ENCODE assay signal across 1 cellular context in genomic region chr3:131501949-131502348, GRCh38.
TF ChIP-seq lines count a peak whose summit lies in the region.

No MANE protein-coding gene starts in this region.

TF ChIP-seq in GM12878, 131 proteins besides CTCF, POLR2A, EP300 and RAD21 (continued from another document):
- TF ChIP-seq, protein P1, sequence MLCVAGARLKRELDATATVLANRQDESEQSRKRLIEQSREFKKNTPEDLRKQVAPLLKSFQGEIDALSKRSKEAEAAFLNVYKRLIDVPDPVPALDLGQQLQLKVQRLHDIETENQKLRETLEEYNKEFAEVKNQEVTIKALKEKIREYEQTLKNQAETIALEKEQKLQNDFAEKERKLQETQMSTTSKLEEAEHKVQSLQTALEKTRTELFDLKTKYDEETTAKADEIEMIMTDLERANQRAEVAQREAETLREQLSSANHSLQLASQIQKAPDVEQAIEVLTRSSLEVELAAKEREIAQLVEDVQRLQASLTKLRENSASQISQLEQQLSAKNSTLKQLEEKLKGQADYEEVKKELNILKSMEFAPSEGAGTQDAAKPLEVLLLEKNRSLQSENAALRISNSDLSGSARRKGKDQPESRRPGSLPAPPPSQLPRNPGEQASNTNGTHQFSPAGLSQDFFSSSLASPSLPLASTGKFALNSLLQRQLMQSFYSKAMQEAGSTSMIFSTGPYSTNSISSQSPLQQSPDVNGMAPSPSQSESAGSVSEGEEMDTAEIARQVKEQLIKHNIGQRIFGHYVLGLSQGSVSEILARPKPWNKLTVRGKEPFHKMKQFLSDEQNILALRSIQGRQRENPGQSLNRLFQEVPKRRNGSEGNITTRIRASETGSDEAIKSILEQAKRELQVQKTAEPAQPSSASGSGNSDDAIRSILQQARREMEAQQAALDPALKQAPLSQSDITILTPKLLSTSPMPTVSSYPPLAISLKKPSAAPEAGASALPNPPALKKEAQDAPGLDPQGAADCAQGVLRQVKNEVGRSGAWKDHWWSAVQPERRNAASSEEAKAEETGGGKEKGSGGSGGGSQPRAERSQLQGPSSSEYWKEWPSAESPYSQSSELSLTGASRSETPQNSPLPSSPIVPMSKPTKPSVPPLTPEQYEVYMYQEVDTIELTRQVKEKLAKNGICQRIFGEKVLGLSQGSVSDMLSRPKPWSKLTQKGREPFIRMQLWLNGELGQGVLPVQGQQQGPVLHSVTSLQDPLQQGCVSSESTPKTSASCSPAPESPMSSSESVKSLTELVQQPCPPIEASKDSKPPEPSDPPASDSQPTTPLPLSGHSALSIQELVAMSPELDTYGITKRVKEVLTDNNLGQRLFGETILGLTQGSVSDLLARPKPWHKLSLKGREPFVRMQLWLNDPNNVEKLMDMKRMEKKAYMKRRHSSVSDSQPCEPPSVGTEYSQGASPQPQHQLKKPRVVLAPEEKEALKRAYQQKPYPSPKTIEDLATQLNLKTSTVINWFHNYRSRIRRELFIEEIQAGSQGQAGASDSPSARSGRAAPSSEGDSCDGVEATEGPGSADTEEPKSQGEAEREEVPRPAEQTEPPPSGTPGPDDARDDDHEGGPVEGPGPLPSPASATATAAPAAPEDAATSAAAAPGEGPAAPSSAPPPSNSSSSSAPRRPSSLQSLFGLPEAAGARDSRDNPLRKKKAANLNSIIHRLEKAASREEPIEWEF (IDR thresholded peaks at IDR 0.05; ENCODE audit: insufficient replicate concordance, low read depth, low read length), result no peak
- TF ChIP-seq, protein P2, sequence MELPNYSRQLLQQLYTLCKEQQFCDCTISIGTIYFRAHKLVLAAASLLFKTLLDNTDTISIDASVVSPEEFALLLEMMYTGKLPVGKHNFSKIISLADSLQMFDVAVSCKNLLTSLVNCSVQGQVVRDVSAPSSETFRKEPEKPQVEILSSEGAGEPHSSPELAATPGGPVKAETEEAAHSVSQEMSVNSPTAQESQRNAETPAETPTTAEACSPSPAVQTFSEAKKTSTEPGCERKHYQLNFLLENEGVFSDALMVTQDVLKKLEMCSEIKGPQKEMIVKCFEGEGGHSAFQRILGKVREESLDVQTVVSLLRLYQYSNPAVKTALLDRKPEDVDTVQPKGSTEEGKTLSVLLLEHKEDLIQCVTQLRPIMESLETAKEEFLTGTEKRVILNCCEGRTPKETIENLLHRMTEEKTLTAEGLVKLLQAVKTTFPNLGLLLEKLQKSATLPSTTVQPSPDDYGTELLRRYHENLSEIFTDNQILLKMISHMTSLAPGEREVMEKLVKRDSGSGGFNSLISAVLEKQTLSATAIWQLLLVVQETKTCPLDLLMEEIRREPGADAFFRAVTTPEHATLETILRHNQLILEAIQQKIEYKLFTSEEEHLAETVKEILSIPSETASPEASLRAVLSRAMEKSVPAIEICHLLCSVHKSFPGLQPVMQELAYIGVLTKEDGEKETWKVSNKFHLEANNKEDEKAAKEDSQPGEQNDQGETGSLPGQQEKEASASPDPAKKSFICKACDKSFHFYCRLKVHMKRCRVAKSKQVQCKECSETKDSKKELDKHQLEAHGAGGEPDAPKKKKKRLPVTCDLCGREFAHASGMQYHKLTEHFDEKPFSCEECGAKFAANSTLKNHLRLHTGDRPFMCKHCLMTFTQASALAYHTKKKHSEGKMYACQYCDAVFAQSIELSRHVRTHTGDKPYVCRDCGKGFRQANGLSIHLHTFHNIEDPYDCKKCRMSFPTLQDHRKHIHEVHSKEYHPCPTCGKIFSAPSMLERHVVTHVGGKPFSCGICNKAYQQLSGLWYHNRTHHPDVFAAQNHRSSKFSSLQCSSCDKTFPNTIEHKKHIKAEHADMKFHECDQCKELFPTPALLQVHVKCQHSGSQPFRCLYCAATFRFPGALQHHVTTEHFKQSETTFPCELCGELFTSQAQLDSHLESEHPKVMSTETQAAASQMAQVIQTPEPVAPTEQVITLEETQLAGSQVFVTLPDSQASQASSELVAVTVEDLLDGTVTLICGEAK (IDR thresholded peaks at IDR 0.05; ENCODE audit: borderline replicate concordance), result no peak
- TF ChIP-seq NKRF (conservative IDR thresholded peaks at IDR 0.05), result no peak
- no peak for TF ChIP-seq SMAD5 (IDR thresholded peaks at IDR 0.05; ENCODE audit: low read depth)
- no peak for TF ChIP-seq MEF2A (IDR thresholded peaks at IDR 0.05; ENCODE audit: insufficient read depth, low read depth, low read length)
- no peak for TF ChIP-seq KDM1A (IDR thresholded peaks at IDR 0.05; ENCODE audit: borderline replicate concordance)
- TF ChIP-seq SIN3A (IDR thresholded peaks at IDR 0.05; ENCODE audit: low read depth, low read length), result no peak
